ENCODE assay signal across 17 cellular contexts in the genomic region with DNA sequence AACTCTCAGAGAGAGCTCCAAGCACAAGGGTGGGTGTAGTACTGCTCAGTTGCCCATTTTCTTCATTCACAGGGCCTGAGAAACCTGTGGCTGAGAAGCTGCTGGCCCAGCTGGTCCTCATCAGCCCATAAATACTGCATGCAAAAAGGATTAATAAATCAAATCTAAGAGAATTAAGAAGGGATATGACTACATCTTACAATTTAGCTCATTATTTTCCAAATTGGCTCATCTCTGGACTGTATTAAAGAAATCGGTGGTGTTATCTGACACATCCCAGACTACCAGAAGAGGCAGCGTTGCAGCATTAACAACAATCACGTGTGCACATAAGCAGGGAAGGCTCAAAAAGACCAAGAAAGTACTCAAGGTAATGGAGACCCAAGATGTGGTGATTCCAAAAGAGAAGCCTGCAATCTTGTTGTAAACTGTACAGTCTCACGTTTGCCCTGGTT.
DNase-seq lines count a peak whose midpoint lies in the region; ATAC-seq, FAIRE-seq and TF ChIP-seq lines count a peak whose summit lies in the region.
"Had no signal": no experiment of that assay in that cellular context is flagged by ENCODE, and none has a peak within 500 bp of the region (broad histone marks: within the 10 kb centered on the region; RNA-seq: fewer than 3 reads in every experiment).

No MANE protein-coding gene starts in this region.

- no peak overlapping the region for H3K9ac ChIP-seq in HepG2 (ENCODE audit: insufficient read depth, low read depth, low read length)

- peak; percentile 48 for ATAC-seq in HepG2
- no peak for ATAC-seq in right lobe of liver
- ATAC-seq in GM21576 (IDR thresholded peaks at IDR 0.05; ENCODE audit: unreplicated experiment), result no peak
- ATAC-seq: natural killer cell had no signal

- TF ChIP-seq POLR2A in HepG2 (IDR thresholded peaks at IDR 0.05; ENCODE audit: insufficient read depth in 1 of 2, low read depth in 2 of 2, low read length in 2 of 2), result no peak
- no peak for TF ChIP-seq POLR2A in right lobe of liver (IDR thresholded peaks at IDR 0.05)

- POLR2A ChIA-PET in HepG2 (lab: Yijun Ruan, JAX) (no interaction called here), OCI-LY7 (lab: Charles Lee) (interaction anchor here (1.0 to 1.6 kb wide), 2 partner anchors 14 to 64 kb away, joined by 3 to 4 read pairs; no protein-coding TSS in a partner anchor)

- H3K36me3 ChIP-seq in HepG2 (replicated peaks in 1 of 2; ENCODE audit: control insufficient read depth in 1 of 2, insufficient read depth in 2 of 2, low read length in 2 of 2) (no peaks in the 10 kb centered on the region), right lobe of liver (no peaks in the 10 kb centered on the region), OCI-LY7 (ENCODE audit: insufficient read depth, low read length) (no peaks in the 10 kb centered on the region)
- H3K36me3 ChIP-seq: HAP-1, vagina had no signal

- H3K27me3 ChIP-seq in HepG2 (ENCODE audit: control insufficient read depth in 1 of 2, insufficient read depth in 2 of 2, low read length in 2 of 2) (no peaks in the 10 kb centered on the region; a peak in 1 of 5 replicates), right lobe of liver (no peaks in the 10 kb centered on the region)
- H3K27me3 ChIP-seq: vagina had no signal

- peaks cover 2% of the 10 kb centered on the region for H3K9me3 Mint-ChIP-seq in type B pancreatic cell
- H3K9me3 Mint-ChIP-seq: activated B cell treated with CpG ODN at 0.5 μM for 24 hours; activated T-helper 1 cell treated with anti-CD3 and anti-CD28 coated beads, Interleukin-12 subunit alpha, Interleukin-12 subunit beta, Interleukin-2, Interleukin-4 antibody, amounts not matched to agents 30 ng/mL and 10 ng/mL and 1 ng/mL, durations not matched to agents 14 hours and 24 hours and 36 hours; natural killer cell had no signal

- no peak for TF ChIP-seq EP300 in HepG2 (IDR thresholded peaks at IDR 0.05; ENCODE audit: low read depth in 2 of 2, low read length in 2 of 2)
- no peak for TF ChIP-seq EP300 in HepG2 (CRISPR knock-in tag; IDR thresholded peaks at IDR 0.05; ENCODE audit: borderline replicate concordance)

- intact Hi-C loops in HepG2 (cut with micrococcal nuclease; ENCODE audit: unreplicated experiment), result loop anchor here (10.0 kb wide), 2 partner anchors 91 to 199 kb away; a partner anchor contains a TSS
- intact Hi-C loops in right lobe of liver (cut with DNase I), result no loop called here
- intact Hi-C loops in OCI-LY7 (cut with micrococcal nuclease; ENCODE audit: unreplicated experiment), result no loop called here

- H3K4me3 ChIP-seq in HepG2 (replicated peaks in 1 of 3; ENCODE audit: insufficient read depth in 1 of 3, low read depth in 2 of 3, low read length in 3 of 3) (no peak overlapping the region), right lobe of liver (no peak overlapping the region), OCI-LY7 (ENCODE audit: low read depth, low read length, poor library complexity, severe bottlenecking) (no peak overlapping the region)
- H3K4me3 ChIP-seq: HAP-1, smooth muscle cell, vagina had no signal

- BruUV-seq in HepG2 (replicated peaks; lab: Mats Ljungman, UMichigan) (no TSS peak), OCI-LY7 (replicated peaks; lab: Mats Ljungman, UMichigan) (no TSS peak)

- H3K27ac ChIP-seq in HepG2 (ENCODE audit: extremely low read length, insufficient read depth, low read length) (no peak overlapping the region), right lobe of liver (no peak overlapping the region), OCI-LY7 (ENCODE audit: low read depth, low read length, poor library complexity, severe bottlenecking) (no peak overlapping the region), epithelial cell of prostate (peak overlapping the region; percentile 58)
- H3K27ac ChIP-seq: RWPE1, vagina had no signal

- CTCF ChIA-PET in HepG2 (lab: Yijun Ruan, JAX; ENCODE audit: low intra/inter-chr PET ratio, low total read pairs), result no interaction called here
- CTCF ChIA-PET in OCI-LY7 (lab: Charles Lee; ENCODE audit: unreplicated experiment), result no interaction called here

- no peaks in the 10 kb centered on the region for H3K9me2 ChIP-seq in OCI-LY7 (ENCODE audit: insufficient read depth, low read length)

- TF ChIP-seq CTCF in HepG2 (CRISPR knock-in tag; IDR thresholded peaks at IDR 0.05), result peak; percentile 49
- no peak for TF ChIP-seq CTCF in right lobe of liver (IDR thresholded peaks at IDR 0.05)
- TF ChIP-seq CTCF in OCI-LY7 (conservative IDR thresholded peaks at IDR 0.05; ENCODE audit: low read length), result 0 out of 2 replicates have a peak, but pooled peaks have one; percentile 39
- peak; percentile 54 for TF ChIP-seq CTCF in type B pancreatic cell (conservative IDR thresholded peaks at IDR 0.05)

- peak overlapping the region; percentile 89 for H3K27ac Mint-ChIP-seq in type B pancreatic cell
- H3K27ac Mint-ChIP-seq: activated B cell treated with CpG ODN at 0.5 μM for 24 hours; activated T-helper 1 cell treated with anti-CD3 and anti-CD28 coated beads, Interleukin-12 subunit alpha, Interleukin-12 subunit beta, Interleukin-2, Interleukin-4 antibody, amounts not matched to agents 30 ng/mL and 10 ng/mL and 1 ng/mL, durations not matched to agents 14 hours and 24 hours and 36 hours; CD4-positive, CD25-positive, alpha-beta regulatory T cell; natural killer cell had no signal

- peaks cover 5% of the 10 kb centered on the region for H3K36me3 Mint-ChIP-seq in type B pancreatic cell
- H3K36me3 Mint-ChIP-seq: brain; CD4-positive, CD25-positive, alpha-beta regulatory T cell; natural killer cell had no signal

- DNase-seq in HepG2 (ENCODE audit: low spot score), result peak; percentile 36
- no peak for DNase-seq in right lobe of liver
- DNase-seq in OCI-LY7 (ENCODE audit: low spot score), result peak; percentile 24
- DNase-seq in epithelial cell of prostate (ENCODE audit: low read depth, low spot score), result no peak
- no peak for DNase-seq in type B pancreatic cell (ENCODE audit: extremely low spot score, unreplicated experiment)
- no peak for DNase-seq in activated CD8-positive, alpha-beta memory T cell treated with anti-CD3 and anti-CD28 coated beads, Interleukin-2, amount 50 U/mL, for 48 hours
- no peak for DNase-seq in activated CD4-positive, alpha-beta T cell treated with anti-CD3 and anti-CD28 coated beads, Interleukin-2, amount 50 U/mL, for 48 hours
- DNase-seq: activated B cell treated with CpG ODN at 0.5 μM for 24 hours; CD4-positive, CD25-positive, alpha-beta regulatory T cell; natural killer cell had no signal

- H4K20me1 ChIP-seq in HepG2 (ENCODE audit: insufficient read depth, low read length) (no peaks in the 10 kb centered on the region), OCI-LY7 (ENCODE audit: insufficient read depth, low read length) (no peaks in the 10 kb centered on the region)

- in situ Hi-C loops in HepG2 (cut with HindIII; ENCODE audit: extremely low pct_ligation_motif_present, low pct_unique_long_range_greater_than_20kb), result no loop called here

- no peak for TF ChIP-seq RAD21 in HepG2 (CRISPR knock-in tag; IDR thresholded peaks at IDR 0.05)

- no peaks in the 10 kb centered on the region for H3K27me3 Mint-ChIP-seq in type B pancreatic cell
- H3K27me3 Mint-ChIP-seq: activated B cell treated with CpG ODN at 0.5 μM for 24 hours had no signal

- H3K4me2 ChIP-seq in HepG2 (ENCODE audit: low read depth, low read length) (peak overlapping the region; percentile 47), OCI-LY7 (ENCODE audit: low read length) (no peak overlapping the region)
- H3K4me2 ChIP-seq: smooth muscle cell had no signal

- H3K4me3 Mint-ChIP-seq in type B pancreatic cell, result no peak overlapping the region
- H3K4me3 Mint-ChIP-seq: activated B cell treated with CpG ODN at 0.5 μM for 24 hours; activated T-helper 1 cell treated with anti-CD3 and anti-CD28 coated beads, Interleukin-12 subunit alpha, Interleukin-12 subunit beta, Interleukin-2, Interleukin-4 antibody, amounts not matched to agents 30 ng/mL and 10 ng/mL and 1 ng/mL, durations not matched to agents 14 hours and 24 hours and 36 hours; brain; CD4-positive, CD25-positive, alpha-beta regulatory T cell; natural killer cell had no signal

- H2AFZ ChIP-seq in HepG2 (ENCODE audit: low read length) (peak overlapping the region; percentile 79), OCI-LY7 (ENCODE audit: low read length) (peak overlapping the region; percentile 51; the same call in 1 of the 2 replicates)

- H3K9me3 ChIP-seq in HepG2 (ENCODE audit: low read length) (no peaks in the 10 kb centered on the region), right lobe of liver (no peaks in the 10 kb centered on the region), OCI-LY7 (ENCODE audit: low read length) (no peaks in the 10 kb centered on the region)
- H3K9me3 ChIP-seq: HAP-1, vagina had no signal

- 30% methylated on average over 4 of the region's 4 CpGs for WGBS in HepG2 (ENCODE audit: low lambda C conversion rate)
- 54% methylated on average over 4 of the region's 4 CpGs for WGBS in right lobe of liver (ENCODE audit: insufficient coverage, low coverage, low lambda C conversion rate, missing lambda C conversion rate)

- FAIRE-seq in HepG2 (lab: Jason Lieb, UNC), result no peak

- H3K79me2 ChIP-seq in HepG2 (ENCODE audit: insufficient read depth, low read length), result no peaks in the 10 kb centered on the region
- no peaks in the 10 kb centered on the region for H3K79me2 ChIP-seq in OCI-LY7 (ENCODE audit: insufficient read depth, low read depth, low read length)

- peaks cover 50% of the 10 kb centered on the region for H3K4me1 ChIP-seq in HepG2 (ENCODE audit: insufficient read depth, low read length)
- H3K4me1 ChIP-seq in right lobe of liver, result peaks cover 0 to 15% (median 2%) of the 10 kb centered on the region in 4 donors
- H3K4me1 ChIP-seq in OCI-LY7 (ENCODE audit: insufficient read depth, low read length, poor library complexity, severe bottlenecking), result no peaks in the 10 kb centered on the region

- H3K4me1 Mint-ChIP-seq in type B pancreatic cell (ENCODE audit: unreplicated experiment), result peaks cover 61% of the 10 kb centered on the region
- H3K4me1 Mint-ChIP-seq: activated B cell treated with CpG ODN at 0.5 μM for 24 hours; CD4-positive, CD25-positive, alpha-beta regulatory T cell; natural killer cell had no signal

TF ChIP-seq in HepG2, 621 proteins besides CTCF, POLR2A, EP300 and RAD21 (continues in another document):
- TF ChIP-seq GATAD2A (CRISPR knock-in tag; IDR thresholded peaks at IDR 0.05) (0 out of 2 replicates have a peak, but pooled peaks have one; percentile 10), SAP130 (CRISPR knock-in tag; IDR thresholded peaks at IDR 0.05; ENCODE audit: low read depth) (peak; percentile 19; the same call in 1 of the 2 replicates), STAG1 (CRISPR knock-in tag; IDR thresholded peaks at IDR 0.05) (peak; percentile 58)

Comparison
In these comparisons a context has a peak if more than half of its experiments do, and no peak if none do; other contexts are left out.
1. DNase-seq: peak in HepG2 (single experiment) and OCI-LY7 (single experiment); none in right lobe of liver (0 of 3), epithelial cell of prostate (single experiment), type B pancreatic cell (single experiment), activated CD8-positive, alpha-beta memory T cell treated with anti-CD3 and anti-CD28 coated beads, Interleukin-2, amount 50 U/mL, for 48 hours (single experiment) and activated CD4-positive, alpha-beta T cell treated with anti-CD3 and anti-CD28 coated beads, Interleukin-2, amount 50 U/mL, for 48 hours (0 of 2).
2. CTCF ChIP-seq: peak in HepG2 (single experiment), OCI-LY7 (single experiment) and type B pancreatic cell (single experiment); none in right lobe of liver (0 of 4).